ENCODE assay signal across 1 cellular context in genomic region chr11:119369035-119369925, GRCh38.
A peak's percentile ranks its signal among the peaks of the same experiment; 100 is the strongest.
TF ChIP-seq lines count a peak whose summit lies in the region.

No MANE protein-coding gene starts in this region.

TF ChIP-seq in HepG2, 621 proteins besides CTCF, POLR2A, EP300 and RAD21 (continues in another document):
- TF ChIP-seq RXRB (CRISPR knock-in tag; IDR thresholded peaks at IDR 0.05; ENCODE audit: borderline replicate concordance) (peak; percentile 50; the same call in 1 of the 2 replicates), KAT2B (IDR thresholded peaks at IDR 0.05; ENCODE audit: borderline replicate concordance, low read depth, low read length) (peak; percentile 19; the same call in 1 of the 2 replicates), ZKSCAN1 (IDR thresholded peaks at IDR 0.05; ENCODE audit: low read length) (no peak), ASH2L (IDR thresholded peaks at IDR 0.05; ENCODE audit: insufficient read length, low read depth, low read length) (no peak), RBAK (CRISPR knock-in tag; IDR thresholded peaks at IDR 0.05) (no peak), PPARG (CRISPR knock-in tag; conservative IDR thresholded peaks at IDR 0.05) (no peak), GTF2F1 (IDR thresholded peaks at IDR 0.05; ENCODE audit: low read length) (no peak), SALL1 (CRISPR knock-in tag; IDR thresholded peaks at IDR 0.05) (peak; percentile 33; the same call in 1 of the 2 replicates), TCF7 (IDR thresholded peaks at IDR 0.05; ENCODE audit: low read depth) (peak; percentile 48; the same call in 1 of the 2 replicates), ZNF563 (CRISPR knock-in tag; IDR thresholded peaks at IDR 0.05) (no peak), FOXA3 (CRISPR knock-in tag; IDR thresholded peaks at IDR 0.05) (peak; percentile 13; the same call in 1 of the 2 replicates), PATZ1 (CRISPR knock-in tag; IDR thresholded peaks at IDR 0.05) (peak; percentile 5; the same call in 1 of the 2 replicates), SOX5 (CRISPR knock-in tag; IDR thresholded peaks at IDR 0.05; ENCODE audit: borderline replicate concordance) (peak; percentile 24; the same call in 1 of the 2 replicates), ONECUT2 (CRISPR knock-in tag; IDR thresholded peaks at IDR 0.05) (peak; percentile 89), NR2F2 (IDR thresholded peaks at IDR 0.05; ENCODE audit: borderline replicate concordance, low read depth) (peak; percentile 74), ZFYVE20 (CRISPR knock-in tag; IDR thresholded peaks at IDR 0.05; ENCODE audit: borderline replicate concordance, low read depth) (no peak), ZFP62 (CRISPR knock-in tag; IDR thresholded peaks at IDR 0.05) (no peak), ZNF460 (CRISPR knock-in tag; IDR thresholded peaks at IDR 0.05; ENCODE audit: borderline replicate concordance) (0 out of 2 replicates have a peak, but pooled peaks have one; percentile 42), NR2F6 (IDR thresholded peaks at IDR 0.05) (peak; percentile 75), NR2F6 (CRISPR knock-in tag; IDR thresholded peaks at IDR 0.05) (peak; percentile 24; the same call in 1 of the 2 replicates), TGIF2 (CRISPR knock-in tag; IDR thresholded peaks at IDR 0.05) (no peak), MAX (IDR thresholded peaks at IDR 0.05) (0 out of 2 replicates have a peak, but pooled peaks have one; percentile 28), GABPA (IDR thresholded peaks at IDR 0.05; ENCODE audit: low read depth, low read length) (no peak), GABPA (CRISPR knock-in tag; IDR thresholded peaks at IDR 0.05; ENCODE audit: low read depth) (no peak), BCL6 (CRISPR knock-in tag; IDR thresholded peaks at IDR 0.05) (peak; percentile 73; the same call in 1 of the 2 replicates), SOX6 (IDR thresholded peaks at IDR 0.05) (no peak), SOX6 (CRISPR knock-in tag; IDR thresholded peaks at IDR 0.05) (peak; percentile 53; the same call in 1 of the 2 replicates), PAXIP1 (CRISPR knock-in tag; conservative IDR thresholded peaks at IDR 0.05) (peak; percentile 62), ELF4 (CRISPR knock-in tag; IDR thresholded peaks at IDR 0.05; ENCODE audit: borderline replicate concordance) (no peak), ZNF713 (CRISPR knock-in tag; IDR thresholded peaks at IDR 0.05) (no peak), TEAD3 (CRISPR knock-in tag; optimal IDR thresholded peaks at IDR 0.05; ENCODE audit: borderline replicate concordance) (peak; percentile 79), NR2F1 (CRISPR knock-in tag; IDR thresholded peaks at IDR 0.05) (peak in 1 of 2 experiments; percentile 73; a peak in 2 of 4 replicates), RBFOX2 (IDR thresholded peaks at IDR 0.05; ENCODE audit: low read depth, low read length) (no peak), GATAD2A (CRISPR knock-in tag; IDR thresholded peaks at IDR 0.05) (peak; percentile 48), TFAP4 (IDR thresholded peaks at IDR 0.05; ENCODE audit: borderline replicate concordance, low read depth) (peak; percentile 83; the same call in 1 of the 2 replicates), PHF21A (CRISPR knock-in tag; IDR thresholded peaks at IDR 0.05) (no peak), ZNF318 (CRISPR knock-in tag; IDR thresholded peaks at IDR 0.05) (no peak), BHLHE40 (IDR thresholded peaks at IDR 0.05; ENCODE audit: low read length) (peak; percentile 12; the same call in 1 of the 2 replicates), RARA (CRISPR knock-in tag; IDR thresholded peaks at IDR 0.05) (peak; percentile 71), SRF (IDR thresholded peaks at IDR 0.05; ENCODE audit: low read depth, low read length) (peak; percentile 57; the same call in 1 of the 2 replicates), RERE (CRISPR knock-in tag; IDR thresholded peaks at IDR 0.05; ENCODE audit: low read depth) (no peak), HHEX (CRISPR knock-in tag; IDR thresholded peaks at IDR 0.05) (peak; percentile 55; the same call in 1 of the 2 replicates), ZSCAN12 (CRISPR knock-in tag; IDR thresholded peaks at IDR 0.05) (no peak), ZZZ3 (CRISPR knock-in tag; IDR thresholded peaks at IDR 0.05; ENCODE audit: borderline replicate concordance) (no peak), SP5 (CRISPR knock-in tag; IDR thresholded peaks at IDR 0.05; ENCODE audit: borderline replicate concordance, low read depth) (0 out of 2 replicates have a peak, but pooled peaks have one; percentile 39), ZNF614 (CRISPR knock-in tag; IDR thresholded peaks at IDR 0.05; ENCODE audit: borderline replicate concordance) (no peak), MIER2 (CRISPR knock-in tag; IDR thresholded peaks at IDR 0.05) (no peak)
